Comparison of ENCODE assay signal across 1 cellular context in the genomic region with DNA sequence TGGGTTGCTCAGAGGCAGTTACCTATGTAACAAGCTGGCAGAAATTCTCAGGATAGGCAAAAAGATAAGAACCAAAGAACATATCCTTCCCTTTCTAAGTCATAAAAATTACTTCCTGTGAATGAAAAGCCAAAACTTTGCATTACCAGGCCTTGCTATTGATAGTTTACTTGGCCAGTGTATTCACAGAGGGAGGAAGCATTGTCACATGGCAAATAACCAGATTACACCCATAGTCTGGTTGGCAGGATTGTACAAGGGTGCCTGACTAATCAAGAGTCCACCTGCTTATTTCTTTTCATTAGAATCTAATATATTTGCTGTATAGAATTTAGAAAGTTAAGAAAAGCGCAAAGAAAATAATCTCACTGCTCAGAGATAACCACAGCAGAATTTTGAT.
TF ChIP-seq lines count a peak whose summit lies in the region.

No MANE protein-coding gene starts in this region.

TF ChIP-seq in HepG2, 621 proteins besides CTCF, POLR2A, EP300 and RAD21:
- TF ChIP-seq, protein P1, sequence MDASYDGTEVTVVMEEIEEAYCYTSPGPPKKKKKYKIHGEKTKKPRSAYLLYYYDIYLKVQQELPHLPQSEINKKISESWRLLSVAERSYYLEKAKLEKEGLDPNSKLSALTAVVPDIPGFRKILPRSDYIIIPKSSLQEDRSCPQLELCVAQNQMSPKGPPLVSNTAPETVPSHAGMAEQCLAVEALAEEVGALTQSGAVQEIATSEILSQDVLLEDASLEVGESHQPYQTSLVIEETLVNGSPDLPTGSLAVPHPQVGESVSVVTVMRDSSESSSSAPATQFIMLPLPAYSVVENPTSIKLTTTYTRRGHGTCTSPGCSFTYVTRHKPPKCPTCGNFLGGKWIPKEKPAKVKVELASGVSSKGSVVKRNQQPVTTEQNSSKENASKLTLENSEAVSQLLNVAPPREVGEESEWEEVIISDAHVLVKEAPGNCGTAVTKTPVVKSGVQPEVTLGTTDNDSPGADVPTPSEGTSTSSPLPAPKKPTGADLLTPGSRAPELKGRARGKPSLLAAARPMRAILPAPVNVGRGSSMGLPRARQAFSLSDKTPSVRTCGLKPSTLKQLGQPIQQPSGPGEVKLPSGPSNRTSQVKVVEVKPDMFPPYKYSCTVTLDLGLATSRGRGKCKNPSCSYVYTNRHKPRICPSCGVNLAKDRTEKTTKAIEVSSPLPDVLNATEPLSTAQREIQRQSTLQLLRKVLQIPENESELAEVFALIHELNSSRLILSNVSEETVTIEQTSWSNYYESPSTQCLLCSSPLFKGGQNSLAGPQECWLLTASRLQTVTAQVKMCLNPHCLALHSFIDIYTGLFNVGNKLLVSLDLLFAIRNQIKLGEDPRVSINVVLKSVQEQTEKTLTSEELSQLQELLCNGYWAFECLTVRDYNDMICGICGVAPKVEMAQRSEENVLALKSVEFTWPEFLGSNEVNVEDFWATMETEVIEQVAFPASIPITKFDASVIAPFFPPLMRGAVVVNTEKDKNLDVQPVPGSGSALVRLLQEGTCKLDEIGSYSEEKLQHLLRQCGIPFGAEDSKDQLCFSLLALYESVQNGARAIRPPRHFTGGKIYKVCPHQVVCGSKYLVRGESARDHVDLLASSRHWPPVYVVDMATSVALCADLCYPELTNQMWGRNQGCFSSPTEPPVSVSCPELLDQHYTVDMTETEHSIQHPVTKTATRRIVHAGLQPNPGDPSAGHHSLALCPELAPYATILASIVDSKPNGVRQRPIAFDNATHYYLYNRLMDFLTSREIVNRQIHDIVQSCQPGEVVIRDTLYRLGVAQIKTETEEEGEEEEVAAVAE (CRISPR knock-in tag; IDR thresholded peaks at IDR 0.05; ENCODE audit: borderline replicate concordance): no peak
- TF ChIP-seq ZNF160 (CRISPR knock-in tag; IDR thresholded peaks at IDR 0.05) (no peak), FOSL2 (CRISPR knock-in tag; IDR thresholded peaks at IDR 0.05) (no peak), NR1H2 (CRISPR knock-in tag; IDR thresholded peaks at IDR 0.05; ENCODE audit: borderline replicate concordance, low read depth) (no peak), KAT2B (IDR thresholded peaks at IDR 0.05; ENCODE audit: borderline replicate concordance, low read depth, low read length) (no peak), ZNF773 (CRISPR knock-in tag; IDR thresholded peaks at IDR 0.05; ENCODE audit: borderline replicate concordance) (no peak), KLF15 (CRISPR knock-in tag; IDR thresholded peaks at IDR 0.05; ENCODE audit: borderline replicate concordance) (no peak), TCF12 (IDR thresholded peaks at IDR 0.05) (no peak), TCF12 (CRISPR knock-in tag; IDR thresholded peaks at IDR 0.05) (no peak), ZFP90 (CRISPR knock-in tag; IDR thresholded peaks at IDR 0.05; ENCODE audit: borderline replicate concordance) (no peak), ZNF792 (CRISPR knock-in tag; IDR thresholded peaks at IDR 0.05) (no peak), TCF7L2 (IDR thresholded peaks at IDR 0.05; ENCODE audit: low read depth, low read length) (no peak), HOXA5 (CRISPR knock-in tag; IDR thresholded peaks at IDR 0.05) (no peak)
- TF ChIP-seq, protein P2, sequence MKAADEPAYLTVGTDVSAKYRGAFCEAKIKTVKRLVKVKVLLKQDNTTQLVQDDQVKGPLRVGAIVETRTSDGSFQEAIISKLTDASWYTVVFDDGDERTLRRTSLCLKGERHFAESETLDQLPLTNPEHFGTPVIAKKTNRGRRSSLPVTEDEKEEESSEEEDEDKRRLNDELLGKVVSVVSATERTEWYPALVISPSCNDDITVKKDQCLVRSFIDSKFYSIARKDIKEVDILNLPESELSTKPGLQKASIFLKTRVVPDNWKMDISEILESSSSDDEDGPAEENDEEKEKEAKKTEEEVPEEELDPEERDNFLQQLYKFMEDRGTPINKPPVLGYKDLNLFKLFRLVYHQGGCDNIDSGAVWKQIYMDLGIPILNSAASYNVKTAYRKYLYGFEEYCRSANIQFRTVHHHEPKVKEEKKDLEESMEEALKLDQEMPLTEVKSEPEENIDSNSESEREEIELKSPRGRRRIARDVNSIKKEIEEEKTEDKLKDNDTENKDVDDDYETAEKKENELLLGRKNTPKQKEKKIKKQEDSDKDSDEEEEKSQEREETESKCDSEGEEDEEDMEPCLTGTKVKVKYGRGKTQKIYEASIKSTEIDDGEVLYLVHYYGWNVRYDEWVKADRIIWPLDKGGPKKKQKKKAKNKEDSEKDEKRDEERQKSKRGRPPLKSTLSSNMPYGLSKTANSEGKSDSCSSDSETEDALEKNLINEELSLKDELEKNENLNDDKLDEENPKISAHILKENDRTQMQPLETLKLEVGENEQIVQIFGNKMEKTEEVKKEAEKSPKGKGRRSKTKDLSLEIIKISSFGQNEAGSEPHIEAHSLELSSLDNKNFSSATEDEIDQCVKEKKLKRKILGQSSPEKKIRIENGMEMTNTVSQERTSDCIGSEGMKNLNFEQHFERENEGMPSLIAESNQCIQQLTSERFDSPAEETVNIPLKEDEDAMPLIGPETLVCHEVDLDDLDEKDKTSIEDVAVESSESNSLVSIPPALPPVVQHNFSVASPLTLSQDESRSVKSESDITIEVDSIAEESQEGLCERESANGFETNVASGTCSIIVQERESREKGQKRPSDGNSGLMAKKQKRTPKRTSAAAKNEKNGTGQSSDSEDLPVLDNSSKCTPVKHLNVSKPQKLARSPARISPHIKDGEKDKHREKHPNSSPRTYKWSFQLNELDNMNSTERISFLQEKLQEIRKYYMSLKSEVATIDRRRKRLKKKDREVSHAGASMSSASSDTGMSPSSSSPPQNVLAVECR (CRISPR knock-in tag; IDR thresholded peaks at IDR 0.05; ENCODE audit: borderline replicate concordance): no peak
- TF ChIP-seq, protein P3, sequence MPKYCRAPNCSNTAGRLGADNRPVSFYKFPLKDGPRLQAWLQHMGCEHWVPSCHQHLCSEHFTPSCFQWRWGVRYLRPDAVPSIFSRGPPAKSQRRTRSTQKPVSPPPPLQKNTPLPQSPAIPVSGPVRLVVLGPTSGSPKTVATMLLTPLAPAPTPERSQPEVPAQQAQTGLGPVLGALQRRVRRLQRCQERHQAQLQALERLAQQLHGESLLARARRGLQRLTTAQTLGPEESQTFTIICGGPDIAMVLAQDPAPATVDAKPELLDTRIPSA (CRISPR knock-in tag; IDR thresholded peaks at IDR 0.05; ENCODE audit: borderline replicate concordance): no peak
- TF ChIP-seq, protein P4, sequence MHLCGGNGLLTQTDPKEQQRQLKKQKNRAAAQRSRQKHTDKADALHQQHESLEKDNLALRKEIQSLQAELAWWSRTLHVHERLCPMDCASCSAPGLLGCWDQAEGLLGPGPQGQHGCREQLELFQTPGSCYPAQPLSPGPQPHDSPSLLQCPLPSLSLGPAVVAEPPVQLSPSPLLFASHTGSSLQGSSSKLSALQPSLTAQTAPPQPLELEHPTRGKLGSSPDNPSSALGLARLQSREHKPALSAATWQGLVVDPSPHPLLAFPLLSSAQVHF (CRISPR knock-in tag; IDR thresholded peaks at IDR 0.05): no peak
- TF ChIP-seq, protein P5, sequence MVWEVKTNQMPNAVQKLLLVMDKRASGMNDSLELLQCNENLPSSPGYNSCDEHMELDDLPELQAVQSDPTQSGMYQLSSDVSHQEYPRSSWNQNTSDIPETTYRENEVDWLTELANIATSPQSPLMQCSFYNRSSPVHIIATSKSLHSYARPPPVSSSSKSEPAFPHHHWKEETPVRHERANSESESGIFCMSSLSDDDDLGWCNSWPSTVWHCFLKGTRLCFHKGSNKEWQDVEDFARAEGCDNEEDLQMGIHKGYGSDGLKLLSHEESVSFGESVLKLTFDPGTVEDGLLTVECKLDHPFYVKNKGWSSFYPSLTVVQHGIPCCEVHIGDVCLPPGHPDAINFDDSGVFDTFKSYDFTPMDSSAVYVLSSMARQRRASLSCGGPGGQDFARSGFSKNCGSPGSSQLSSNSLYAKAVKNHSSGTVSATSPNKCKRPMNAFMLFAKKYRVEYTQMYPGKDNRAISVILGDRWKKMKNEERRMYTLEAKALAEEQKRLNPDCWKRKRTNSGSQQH (CRISPR knock-in tag; IDR thresholded peaks at IDR 0.05; ENCODE audit: low read depth): no peak
